27 cellular contexts compared by ENCODE assay signal in genomic region chr11:1034001-1034400, GRCh38.
A peak's percentile ranks its signal among the peaks of the same experiment; 100 is the strongest.
DNase-seq lines count a peak whose midpoint lies in the region; ATAC-seq, FAIRE-seq and TF ChIP-seq lines count a peak whose summit lies in the region.
"Had no signal": no experiment of that assay in that cellular context is flagged by ENCODE, and none has a peak within 500 bp of the region (broad histone marks: within the 10 kb centered on the region; RNA-seq: fewer than 3 reads in every experiment).

No MANE protein-coding gene starts in this region.

- no peak for FAIRE-seq in H54 (lab: Jason Lieb, UNC)
- FAIRE-seq: D721Med, GM12878, RCC 7860 had no signal

- H3K9me3 Mint-ChIP-seq in nephron progenitor cell: no peaks in the 10 kb centered on the region

- H3K27me3 Mint-ChIP-seq in nephron progenitor cell (ENCODE audit: low read depth, poor library complexity): no peaks in the 10 kb centered on the region
- H3K27me3 Mint-ChIP-seq: CD4-positive, CD25-positive, alpha-beta regulatory T cell; IgD-negative memory B cell had no signal

- no peak for TF ChIP-seq POLR2A in H54 (IDR thresholded peaks at IDR 0.05; ENCODE audit: low read depth, low read length)

- H3K36me3 Mint-ChIP-seq in nephron progenitor cell (ENCODE audit: low read depth): no peaks in the 10 kb centered on the region
- H3K36me3 Mint-ChIP-seq: CD4-positive, CD25-positive, alpha-beta regulatory T cell; IgD-negative memory B cell had no signal

- H3K36me3 ChIP-seq in mucosa of stomach (ENCODE audit: control insufficient read depth, insufficient read depth, low read length): no peaks in the 10 kb centered on the region
- H3K36me3 ChIP-seq: HAP-1, SJCRH30 had no signal

- DNase-seq in H54 (ENCODE audit: insufficient read length, low spot score) (peak; percentile 72), astrocyte of the hippocampus (ENCODE audit: low read depth, low spot score) (peak; percentile 26), nephron progenitor cell (no peak)
- DNase-seq: CD4-positive, CD25-positive, alpha-beta regulatory T cell; GDM1; HFFc6; NCI-H1092; NCI-H1417 treated with DMSO at 0.1 percent for 48 hours; NCI-H1694 treated with DMSO at 0.1 percent for 48 hours; NCI-H2081; NCI-H2171; NCI-H226; NCI-H510A; NCI-H69; SJCRH30; T-helper 2 cell had no signal

- ATAC-seq in HG02884 (IDR thresholded peaks at IDR 0.05; ENCODE audit: unreplicated experiment): no peak
- no peak for ATAC-seq in GM18868 (IDR thresholded peaks at IDR 0.05; ENCODE audit: unreplicated experiment)
- no peak for ATAC-seq in GM21367 (IDR thresholded peaks at IDR 0.05; ENCODE audit: unreplicated experiment)
- ATAC-seq: GM12878, SK-N-SH treated with all-trans-retinoic acid at 6 μM for 48 hours had no signal

- H3K9me3 ChIP-seq in mucosa of stomach (ENCODE audit: control insufficient read depth, low read length): no peaks in the 10 kb centered on the region
- H3K9me3 ChIP-seq: HAP-1, SJCRH30 had no signal

- TF ChIP-seq CTCF in nephron progenitor cell (IDR thresholded peaks at IDR 0.05): no peak

- peaks cover 9% of the 10 kb centered on the region for H3K4me1 Mint-ChIP-seq in nephron progenitor cell
- H3K4me1 Mint-ChIP-seq: IgD-negative memory B cell had no signal

- H3K27ac Mint-ChIP-seq in nephron progenitor cell: no peak overlapping the region
- H3K27ac Mint-ChIP-seq: CD4-positive, CD25-positive, alpha-beta regulatory T cell; HFFc6; IgD-negative memory B cell had no signal

- peaks cover 35% of the 10 kb centered on the region for H3K27me3 ChIP-seq in mucosa of stomach (ENCODE audit: control insufficient read depth, insufficient read depth, low read length)

- H3K4me3 ChIP-seq in mucosa of stomach (ENCODE audit: low read length): peak overlapping the region; percentile 2
- H3K4me3 ChIP-seq: GM12878, HAP-1, SJCRH30 had no signal

- H3K9ac ChIP-seq in mucosa of stomach (ENCODE audit: low read length): peak overlapping the region; percentile 28
- H3K9ac ChIP-seq: KMS-11 had no signal

- H3K4me3 Mint-ChIP-seq in nephron progenitor cell: no peak overlapping the region
- H3K4me3 Mint-ChIP-seq: CD4-positive, CD25-positive, alpha-beta regulatory T cell; HFFc6; IgD-negative memory B cell had no signal

- peaks cover 21% of the 10 kb centered on the region for H3K4me1 ChIP-seq in mucosa of stomach (ENCODE audit: control insufficient read depth, insufficient read depth, low read length)
- H3K4me1 ChIP-seq: HAP-1, SJCRH30 had no signal
